Comparison of ENCODE assay signal across 8 cellular contexts in the genomic region with DNA sequence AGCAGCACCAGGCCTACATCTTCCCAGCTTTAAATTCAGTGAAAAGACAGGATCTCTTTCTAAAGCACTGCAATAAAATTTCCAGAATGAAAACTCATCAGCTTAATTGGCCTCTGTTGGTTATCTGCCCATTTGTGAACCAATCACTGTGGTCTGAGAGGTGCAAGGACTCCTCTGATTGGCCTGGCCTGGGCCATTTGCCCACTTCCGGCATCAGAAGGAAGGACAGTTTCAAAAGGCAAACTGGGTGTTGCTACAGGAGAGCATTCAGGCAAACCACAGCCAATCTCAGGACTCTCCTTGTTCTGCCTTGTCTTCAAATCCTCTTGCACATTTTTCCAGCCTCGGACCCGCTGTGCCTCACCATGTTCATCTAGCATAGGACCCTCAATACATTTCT.
"Had no signal": no experiment of that assay in that cellular context is flagged by ENCODE, and none has a peak within 500 bp of the region (broad histone marks: within the 10 kb centered on the region; RNA-seq: fewer than 3 reads in every experiment).

No MANE protein-coding gene starts in this region.

- ATAC-seq: HCT116 had no signal

- H3K4me3 Mint-ChIP-seq: HFFc6, IgD-negative memory B cell had no signal

- H3K27ac Mint-ChIP-seq: HFFc6, IgD-negative memory B cell had no signal

- H3K4me3 ChIP-seq: HAP-1 had no signal

- H3K36me3 ChIP-seq: HAP-1 had no signal

- H3K4me1 Mint-ChIP-seq: IgD-negative memory B cell had no signal

- H3K9me3 ChIP-seq: HAP-1 had no signal

- H3K4me1 ChIP-seq: HAP-1 had no signal

- H3K9me3 Mint-ChIP-seq: HFFc6, IgD-negative memory B cell had no signal

- H3K27ac ChIP-seq: HL-60 had no signal

- DNase-seq: GOT3, H7, HFFc6, KG1 had no signal
